14 cellular contexts compared by ENCODE assay signal in genomic region chr10:84397735-84398144, GRCh38.
DNase-seq lines count a peak whose midpoint lies in the region; ATAC-seq and TF ChIP-seq lines count a peak whose summit lies in the region.
"Had no signal": no experiment of that assay in that cellular context is flagged by ENCODE, and none has a peak within 500 bp of the region (broad histone marks: within the 10 kb centered on the region; RNA-seq: fewer than 3 reads in every experiment).

No MANE protein-coding gene starts in this region.

- BruUV-seq in Calu3 (replicated peaks; lab: Mats Ljungman, UMichigan) = no TSS peak

- H3K36me3 Mint-ChIP-seq in Calu3 (ENCODE audit: insufficient read depth, unreplicated experiment) = no peaks in the 10 kb centered on the region

- 32 to 39% methylated on average over 2 of the region's 2 CpGs for WGBS in heart right ventricle, 2 donors

- DNase-seq in GM12865 (ENCODE audit: low read depth) = peak; percentile 9
- DNase-seq in epithelial cell of prostate (ENCODE audit: low read depth, low spot score) = no peak
- no peak for DNase-seq in mucosa of gallbladder (ENCODE audit: low spot score)
- DNase-seq in Calu3 = no peak
- no peak for DNase-seq in T-helper 1 cell
- no peak for DNase-seq in heart right ventricle
- DNase-seq: AML-193; GOT3; NCI-H2107; SK-N-SH; stimulated activated CD4-positive, alpha-beta T cell treated with anti-CD3 and anti-CD28 coated beads, Interleukin-15, amount 100 ng/mL, for 24 hours; stimulated activated naive CD4-positive, alpha-beta T cell had no signal

- H3K27ac Mint-ChIP-seq in Calu3 (ENCODE audit: unreplicated experiment) = no peak overlapping the region

- H3K4me3 Mint-ChIP-seq in Calu3 (ENCODE audit: low read depth, unreplicated experiment) = no peak overlapping the region

- peak; percentile 81 for ATAC-seq in GM21717 (IDR thresholded peaks at IDR 0.05; ENCODE audit: unreplicated experiment)
- ATAC-seq in HG03442 (IDR thresholded peaks at IDR 0.05; ENCODE audit: unreplicated experiment) = peak; percentile 58
- no peak for ATAC-seq in heart right ventricle

- CTCF ChIA-PET in Calu3 (lab: Charles Lee) = no interaction called here

- H3K27me3 ChIP-seq in heart right ventricle = no peaks in the 10 kb centered on the region

- H3K36me3 ChIP-seq in heart right ventricle = no peaks in the 10 kb centered on the region

- H3K4me3 ChIP-seq in GM12865 (ENCODE audit: low read depth, low read length) (no peak overlapping the region), heart right ventricle (no peak overlapping the region)

- H3K9me3 Mint-ChIP-seq in Calu3 (ENCODE audit: low read depth, unreplicated experiment) = no peaks in the 10 kb centered on the region

- TF ChIP-seq CTCF in GM12865 (IDR thresholded peaks at IDR 0.05; ENCODE audit: insufficient read depth, low read depth, low read length, missing control alignments) (no peak), Calu3 (IDR thresholded peaks at IDR 0.05; ENCODE audit: unreplicated experiment) (no peak), heart right ventricle (IDR thresholded peaks at IDR 0.05) (no peak)

- intact Hi-C loops in Calu3 (cut with micrococcal nuclease; ENCODE audit: unreplicated experiment) = no loop called here
- intact Hi-C loops in heart right ventricle (cut with DNase I) = no loop called here

- peak overlapping the region; percentile 1 for H3K27ac ChIP-seq in epithelial cell of prostate
- peak overlapping the region in 1 of 10 donors; percentile 3 for H3K27ac ChIP-seq in heart right ventricle

- H3K9me3 ChIP-seq in heart right ventricle = peaks cover 0 to 13% (median 0%) of the 10 kb centered on the region in 11 donors

- peaks cover 8% of the 10 kb centered on the region for H3K4me1 Mint-ChIP-seq in Calu3 (ENCODE audit: low read depth, unreplicated experiment)

- H3K27me3 Mint-ChIP-seq in Calu3 (ENCODE audit: unreplicated experiment) = no peaks in the 10 kb centered on the region

- H3K4me1 ChIP-seq in heart right ventricle = peaks cover 0 to 26% (median 11%) of the 10 kb centered on the region in 9 donors

Comparison
In these comparisons a context has a peak if more than half of its experiments do, and no peak if none do; other contexts are left out.
1. ATAC-seq: peak in GM21717 (single experiment) and HG03442 (single experiment); none in heart right ventricle (0 of 8).